Comparison of ENCODE assay signal across 21 cellular contexts in the genomic region with DNA sequence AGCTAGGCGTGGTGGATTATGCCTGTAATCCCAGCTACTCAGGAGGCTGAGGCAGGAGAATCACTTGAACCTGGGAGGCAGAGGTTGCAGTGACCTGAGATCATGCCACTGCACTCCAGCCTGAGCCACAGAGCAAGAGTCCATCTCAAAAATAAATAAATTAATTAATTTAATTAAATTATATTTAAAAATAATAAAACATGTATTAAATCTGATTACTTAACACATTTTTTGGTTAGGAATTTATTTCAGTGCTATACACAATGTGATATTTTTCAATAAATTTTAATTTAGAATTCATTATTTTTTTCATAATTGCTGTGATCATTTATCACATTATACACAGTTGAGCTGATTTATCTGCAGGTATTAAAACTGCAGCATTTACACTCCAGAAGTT.
DNase-seq lines count a peak whose midpoint lies in the region; ATAC-seq, FAIRE-seq and TF ChIP-seq lines count a peak whose summit lies in the region.
"Had no signal": no experiment of that assay in that cellular context is flagged by ENCODE, and none has a peak within 500 bp of the region (broad histone marks: within the 10 kb centered on the region; RNA-seq: fewer than 3 reads in every experiment).

No MANE protein-coding gene starts in this region.

- H3K4me1 Mint-ChIP-seq in WTC11, result no peaks in the 10 kb centered on the region
- peaks cover 5% of the 10 kb centered on the region for H3K4me1 Mint-ChIP-seq in neural progenitor cell
- H3K4me1 Mint-ChIP-seq: B cell had no signal

- POLR2A ChIA-PET in WTC11 (lab: Charles Lee), result no interaction called here

- H3F3A ChIP-seq in neural progenitor cell (ENCODE audit: low read depth), result no peaks in the 10 kb centered on the region

- H3K79me2 ChIP-seq in neural progenitor cell (ENCODE audit: low read depth), result no peaks in the 10 kb centered on the region

- H3K4me3 Mint-ChIP-seq in WTC11, result no peak overlapping the region
- H3K4me3 Mint-ChIP-seq in neural progenitor cell, result no peak overlapping the region
- H3K4me3 Mint-ChIP-seq: B cell; CD4-positive, alpha-beta T cell; CD8-positive, alpha-beta T cell had no signal

- H3K4me3 ChIP-seq in neural progenitor cell, result no peak overlapping the region
- H3K4me3 ChIP-seq: A549; BLaER1 treated with 17β-estradiol and CSF1 and Interleukin-3, amounts not matched to agents 10 nM and 100 nM; GM12878 had no signal

- no peak overlapping the region for H3K9ac ChIP-seq in neural progenitor cell
- H3K9ac ChIP-seq: BLaER1 treated with 17β-estradiol and CSF1 and Interleukin-3, amounts not matched to agents 10 nM and 100 nM had no signal

- H3K27me3 Mint-ChIP-seq in WTC11 (ENCODE audit: low read depth) (no peaks in the 10 kb centered on the region), neural progenitor cell (ENCODE audit: insufficient read depth, low read depth) (peaks cover 2% of the 10 kb centered on the region)
- H3K27me3 Mint-ChIP-seq: B cell; CD4-positive, alpha-beta T cell had no signal

- H3K27ac ChIP-seq in neural progenitor cell, result no peak overlapping the region
- H3K27ac ChIP-seq: A549; BLaER1 treated with 17β-estradiol and CSF1 and Interleukin-3, amounts not matched to agents 10 nM and 100 nM; C4-2B had no signal

- H3K4me1 ChIP-seq in neural progenitor cell, result no peaks in the 10 kb centered on the region
- H3K4me1 ChIP-seq: A549, Caco-2 had no signal

- H3K27ac Mint-ChIP-seq in WTC11 (no peak overlapping the region), neural progenitor cell (no peak overlapping the region)
- H3K27ac Mint-ChIP-seq: B cell; CD4-positive, alpha-beta T cell; CD8-positive, alpha-beta T cell had no signal

- FAIRE-seq in G401.6 (lab: Jason Lieb, UNC), result peak; percentile 30
- FAIRE-seq: A549, D721Med, GM12878, GM12892, GM18507 had no signal

- H2AFZ ChIP-seq in neural progenitor cell (replicated peaks), result no peak overlapping the region

- H4K20me1 ChIP-seq in neural progenitor cell (ENCODE audit: low read depth), result no peaks in the 10 kb centered on the region
- H4K20me1 ChIP-seq: BLaER1 treated with 17β-estradiol and CSF1 and Interleukin-3, amounts not matched to agents 10 nM and 100 nM had no signal

- no peaks in the 10 kb centered on the region for H3K9me3 ChIP-seq in neural progenitor cell (ENCODE audit: low read depth)
- H3K9me3 ChIP-seq: A549, Caco-2 had no signal

- no peak overlapping the region for H3K4me2 ChIP-seq in neural progenitor cell
- H3K4me2 ChIP-seq: A549 had no signal

- no peaks in the 10 kb centered on the region for H3K36me3 Mint-ChIP-seq in WTC11
- no peaks in the 10 kb centered on the region for H3K36me3 Mint-ChIP-seq in neural progenitor cell
- H3K36me3 Mint-ChIP-seq: CD8-positive, alpha-beta T cell had no signal

- peaks cover 4% of the 10 kb centered on the region for H3K9me3 Mint-ChIP-seq in WTC11
- H3K9me3 Mint-ChIP-seq in neural progenitor cell, result peaks cover 4% of the 10 kb centered on the region

- TF ChIP-seq CTCF in WTC11 (IDR thresholded peaks at IDR 0.05) (no peak), neural progenitor cell (IDR thresholded peaks at IDR 0.05) (no peak)

- no peaks in the 10 kb centered on the region for H3K27me3 ChIP-seq in neural progenitor cell
- H3K27me3 ChIP-seq: BLaER1 treated with 17β-estradiol and CSF1 and Interleukin-3, amounts not matched to agents 10 nM and 100 nM had no signal

- no peak for ATAC-seq in WTC11
- no peak for ATAC-seq in HG03196 (IDR thresholded peaks at IDR 0.05; ENCODE audit: unreplicated experiment)
- ATAC-seq: A549; CD8-positive, alpha-beta T cell; GM12878 had no signal

- DNase-seq in WTC11 (ENCODE audit: low spot score), result no peak
- no peak for DNase-seq in neural progenitor cell (ENCODE audit: low spot score)
- no peak for DNase-seq in hepatic stellate cell (ENCODE audit: low spot score)
- DNase-seq: 8988T; AML-193; Caco-2; Calu3; CD4-positive, alpha-beta T cell; CD8-positive, alpha-beta T cell; DMS79 treated with DMSO at 0.1 percent for 48 hours; GDM1 had no signal

- no peaks in the 10 kb centered on the region for H3K36me3 ChIP-seq in neural progenitor cell
- H3K36me3 ChIP-seq: BLaER1 treated with 17β-estradiol and CSF1 and Interleukin-3, amounts not matched to agents 10 nM and 100 nM had no signal

- CTCF ChIA-PET in WTC11 (lab: Charles Lee), result no interaction called here

TF ChIP-seq in WTC11, 78 proteins besides CTCF, POLR2A, EP300 and RAD21:
- no peak for TF ChIP-seq ESRRA (CRISPR knock-in tag; IDR thresholded peaks at IDR 0.05; ENCODE audit: borderline replicate concordance)
- peak; percentile 95 for TF ChIP-seq HMGA2 (CRISPR knock-in tag; IDR thresholded peaks at IDR 0.05)
